ENCODE assay signal across 8 cellular contexts in the genomic region with DNA sequence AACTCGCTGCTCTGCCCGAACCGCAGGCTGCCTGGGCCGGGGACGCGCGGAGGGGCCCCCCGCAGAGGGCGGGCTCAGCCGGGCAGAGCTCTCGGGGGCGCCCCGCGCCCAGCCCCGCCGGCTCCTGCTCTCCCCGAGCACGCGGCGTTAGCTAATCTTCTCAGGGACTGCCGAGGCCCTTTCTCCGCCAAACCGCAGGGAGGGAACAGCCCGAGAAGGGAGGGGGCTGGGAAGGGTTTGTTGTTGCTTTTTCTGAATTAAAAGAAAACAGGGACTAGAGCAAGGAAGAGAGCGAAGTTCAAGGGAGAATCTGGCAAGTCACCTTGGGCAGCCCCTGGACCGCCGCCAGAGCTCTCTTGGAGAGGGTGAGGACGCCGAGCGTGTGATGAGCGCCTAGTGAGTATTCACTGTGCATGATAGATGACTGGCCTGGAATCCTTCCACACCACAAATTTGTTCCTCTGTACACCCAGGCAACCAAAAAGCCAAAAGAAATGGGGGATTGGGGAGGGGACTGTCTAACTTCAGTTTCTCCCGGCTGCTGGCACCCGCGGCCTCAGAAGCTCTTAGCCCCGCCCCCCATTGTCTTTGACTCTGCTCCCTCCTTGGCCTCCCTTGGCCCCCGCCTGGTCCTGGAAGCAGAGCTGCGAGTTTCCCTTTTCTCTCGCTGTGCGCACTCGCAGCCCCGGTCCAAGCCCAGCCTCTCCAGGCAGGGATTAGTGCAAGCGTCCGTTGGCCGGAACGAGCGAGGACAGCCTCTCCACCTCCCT. TPM values are rescaled to one million over a fixed set of nuclear protein-coding genes. Genes with fewer than 3 reads are reported as not detected.
A peak's percentile ranks its signal among the peaks of the same experiment; 100 is the strongest.
DNase-seq lines count a peak whose midpoint lies in the region; ATAC-seq and TF ChIP-seq lines count a peak whose summit lies in the region.

No MANE protein-coding gene starts in this region.

- peak; percentile 85 to 90 for ATAC-seq in activated naive CD4-positive, alpha-beta T cell treated with anti-CD3 and anti-CD28 coated beads, Interleukin-2, amount 50 U/mL, for 72 hours
- peak; percentile 94 for ATAC-seq in aorta (ENCODE audit: low FRiP score)

- H3K36me3 ChIP-seq in neuronal stem cell (replicated peaks in 1 of 2; ENCODE audit: control insufficient read depth in 2 of 2, insufficient read depth in 2 of 2, low read length in 2 of 2) (no peaks in the 10 kb centered on the region), aorta (ENCODE audit: control insufficient read depth in 1 of 2, insufficient read depth in 2 of 2, low read length in 1 of 2) (no peaks in the 10 kb centered on the region)

- no peak overlapping the region for H3K9ac ChIP-seq in neuronal stem cell (ENCODE audit: low read depth, low read length, poor library complexity)

- peak overlapping the region; percentile 31 for H2AK5ac ChIP-seq in neuronal stem cell (ENCODE audit: low read depth, low read length)

- H3K9me3 ChIP-seq in neuronal stem cell (replicated peaks in 1 of 2; ENCODE audit: control insufficient read depth in 2 of 2, insufficient read depth in 1 of 2, low read depth in 1 of 2, low read length in 2 of 2), result no peaks in the 10 kb centered on the region
- H3K9me3 ChIP-seq in aorta (ENCODE audit: control insufficient read depth, low read length), result no peaks in the 10 kb centered on the region

- H3K27me3 ChIP-seq in neuronal stem cell (ENCODE audit: control insufficient read depth in 3 of 3, insufficient read depth in 3 of 3, low read depth in 1 of 3, low read length in 3 of 3) (peaks cover 0 to 43% (median 18%) of the 10 kb centered on the region in 3 experiments), aorta (ENCODE audit: control insufficient read depth in 1 of 2, insufficient read depth in 2 of 2, low read length in 1 of 2) (no peaks in the 10 kb centered on the region)

- H2BK15ac ChIP-seq in neuronal stem cell (ENCODE audit: low read length), result no peak overlapping the region

- no peak overlapping the region for H4K8ac ChIP-seq in neuronal stem cell (ENCODE audit: low read depth, low read length)

- intact Hi-C loops in aorta (cut with DNase I), result no loop called here

- peak overlapping the region; percentile 90 for H3K14ac ChIP-seq in neuronal stem cell (ENCODE audit: low read length)

- H3K4me2 ChIP-seq in neuronal stem cell (ENCODE audit: insufficient read depth, low read length, poor library complexity, severe bottlenecking), result peak overlapping the region; percentile 75

- DNase-seq in AG08396 (ENCODE audit: low spot score) (peak; percentile 81), GM20000 (ENCODE audit: low spot score) (peak; percentile 39), NCI-H2107 treated with DMSO at 0.1 percent for 48 hours (lab: John Stamatoyannopoulos, UW; ENCODE audit: unreplicated experiment) (peak; percentile 28), glomerular endothelial cell (ENCODE audit: extremely low read depth, low read depth, low spot score) (peak; percentile 25), neuronal stem cell (ENCODE audit: low spot score) (peak; percentile 67), aorta (peak; percentile 92 to 93), NK-92 (lab: John Stamatoyannopoulos, UW; ENCODE audit: unreplicated experiment) (no peak)
- peak in 1 of 2 donors; percentile 31 for DNase-seq in activated naive CD4-positive, alpha-beta T cell treated with anti-CD3 and anti-CD28 coated beads, Interleukin-2, amount 50 U/mL, for 72 hours (ENCODE audit: low spot score in 2 of 2)

- H2BK5ac ChIP-seq in neuronal stem cell (ENCODE audit: low read length), result no peak overlapping the region

- peak overlapping the region; percentile 91 for H3K18ac ChIP-seq in neuronal stem cell (ENCODE audit: low read length)

- no CpG with 5 or more reads among the region's 46 CpGs for WGBS in neuronal stem cell (ENCODE audit: extremely low coverage in 2 of 2, insufficient read length in 2 of 2, insufficient replicate concordance in 1 of 2), 2 donors
- 1% methylated on average over 46 of the region's 46 CpGs for WGBS in aorta, 2 donors

- no peak overlapping the region for H2BK120ac ChIP-seq in neuronal stem cell (ENCODE audit: low read depth, low read length)

- H3K4me3 ChIP-seq in neuronal stem cell (ENCODE audit: low read length in 2 of 2), result peak overlapping the region in 1 of 2 donors; percentile 11
- H3K4me3 ChIP-seq in aorta (ENCODE audit: low read length in 2 of 2), result peak overlapping the region; percentile 14 to 22

- peak overlapping the region; percentile 77 for H3K23ac ChIP-seq in neuronal stem cell (ENCODE audit: low read depth, low read length, poor library complexity)

- H3K4me1 ChIP-seq in neuronal stem cell (ENCODE audit: control insufficient read depth in 2 of 2, insufficient read depth in 1 of 2, low read depth in 1 of 2, low read length in 2 of 2), result peaks cover 2 to 4% of the 10 kb centered on the region in 2 donors
- no peaks in the 10 kb centered on the region for H3K4me1 ChIP-seq in aorta (ENCODE audit: control insufficient read depth in 1 of 2, insufficient read depth in 2 of 2, low read length in 2 of 2)

- no peaks in the 10 kb centered on the region for H3K9me3 Mint-ChIP-seq in activated naive CD4-positive, alpha-beta T cell treated with anti-CD3 and anti-CD28 coated beads, Interleukin-2, amount 50 U/mL, for 72 hours

- no peaks in the 10 kb centered on the region for H3K79me1 ChIP-seq in neuronal stem cell (ENCODE audit: low read depth, low read length)

- H2BK12ac ChIP-seq in neuronal stem cell (ENCODE audit: low read length), result no peak overlapping the region

- H2AFZ ChIP-seq in neuronal stem cell (ENCODE audit: low read length), result peak overlapping the region; percentile 79

- H3K4ac ChIP-seq in neuronal stem cell (ENCODE audit: low read length), result no peak overlapping the region

- H3K27ac ChIP-seq in neuronal stem cell (replicated peaks; ENCODE audit: low read length) (no peak overlapping the region), aorta (ENCODE audit: low read depth in 1 of 2, low read length in 2 of 2) (no peak overlapping the region)

- no peak for TF ChIP-seq CTCF in GM20000 (IDR thresholded peaks at IDR 0.05; ENCODE audit: extremely low read depth, missing control alignments)

- H4K91ac ChIP-seq in neuronal stem cell (ENCODE audit: low read depth, low read length, poor library complexity), result no peak overlapping the region

- H3K27ac Mint-ChIP-seq in activated naive CD4-positive, alpha-beta T cell treated with anti-CD3 and anti-CD28 coated beads, Interleukin-2, amount 50 U/mL, for 72 hours, result no peak overlapping the region

- no peaks in the 10 kb centered on the region for H3K36me3 Mint-ChIP-seq in activated naive CD4-positive, alpha-beta T cell treated with anti-CD3 and anti-CD28 coated beads, Interleukin-2, amount 50 U/mL, for 72 hours

RNA-seq across cellular contexts. Expression of a gene that starts 19.7 kb away (rescaled TPM):
- total RNA-seq in activated naive CD4-positive, alpha-beta T cell treated with anti-CD3 and anti-CD28 coated beads, Interleukin-2, amount 50 U/mL, for 72 hours, result not detected
- total RNA-seq in glomerular endothelial cell, result not detected in 2 replicates
- 0.03 TPM for polyA plus RNA-seq in neuronal stem cell (2013, experiment 1 of 2)
- 0.07 TPM for polyA plus RNA-seq in neuronal stem cell (2013, experiment 2 of 2)
- under 1 TPM in 1 of 2 donors, not detected in 1; 0.84 TPM for total RNA-seq in aorta
- under 1 TPM in 1 of 2 donors, not detected in 1; 0.25 TPM for polyA plus RNA-seq in aorta
